19 cellular contexts compared by ENCODE assay signal in genomic region chr14:90576981-90577660, GRCh38.
DNase-seq lines count a peak whose midpoint lies in the region; ATAC-seq and TF ChIP-seq lines count a peak whose summit lies in the region.
"Had no signal": no experiment of that assay in that cellular context is flagged by ENCODE, and none has a peak within 500 bp of the region (broad histone marks: within the 10 kb centered on the region; RNA-seq: fewer than 3 reads in every experiment).

No MANE protein-coding gene starts in this region.

- H3K4me2 ChIP-seq in osteoblast (ENCODE audit: insufficient read depth, low read length) (peak overlapping the region; percentile 14), trophoblast cell (ENCODE audit: low read length) (no peak overlapping the region)
- H3K4me2 ChIP-seq: A549 had no signal

- peaks cover 9 to 63% (median 42%) of the 10 kb centered on the region in 9 donors for H3K4me1 ChIP-seq in heart right ventricle
- peaks cover 43 to 59% (median 55%) of the 10 kb centered on the region in 4 donors for H3K4me1 ChIP-seq in esophagus muscularis mucosa
- peaks cover 16% of the 10 kb centered on the region for H3K4me1 ChIP-seq in osteoblast (ENCODE audit: insufficient read depth, low read length)
- peaks cover 0 to 8% (median 0%) of the 10 kb centered on the region in 4 donors for H3K4me1 ChIP-seq in upper lobe of left lung
- peaks cover 0 to 2% of the 10 kb centered on the region in 2 experiments for H3K4me1 ChIP-seq in trophoblast cell (ENCODE audit: control insufficient read depth in 1 of 2, insufficient read depth in 2 of 2, low read length in 2 of 2)
- H3K4me1 ChIP-seq: A549 had no signal

- H4K20me1 ChIP-seq in osteoblast (ENCODE audit: insufficient read depth, low read length) = no peaks in the 10 kb centered on the region

- peaks cover 0 to 24% (median 0%) of the 10 kb centered on the region in 9 donors for H3K36me3 ChIP-seq in heart right ventricle
- H3K36me3 ChIP-seq in esophagus muscularis mucosa = peaks cover 0 to 24% (median 13%) of the 10 kb centered on the region in 4 donors
- no peaks in the 10 kb centered on the region for H3K36me3 ChIP-seq in osteoblast (ENCODE audit: insufficient read depth, low read length)
- peaks cover 0 to 15% (median 4%) of the 10 kb centered on the region in 4 donors for H3K36me3 ChIP-seq in upper lobe of left lung
- peaks cover 15 to 24% of the 10 kb centered on the region in 2 experiments for H3K36me3 ChIP-seq in trophoblast cell (ENCODE audit: control insufficient read depth in 1 of 2, insufficient read depth in 2 of 2, low read length in 2 of 2)
- H3K36me3 ChIP-seq: transverse colon had no signal

- no peak overlapping the region for H2BK12ac ChIP-seq in trophoblast cell (ENCODE audit: low read length)

- H3K27ac ChIP-seq in heart right ventricle (peak overlapping the region in 7 of 10 donors; percentile 30 to 82 (median 68)), esophagus muscularis mucosa (replicated peaks in 1 of 4) (peak overlapping the region; percentile 62 to 66 (median 64)), osteoblast (ENCODE audit: low read depth, low read length) (no peak overlapping the region), upper lobe of left lung (peak overlapping the region in 3 of 4 donors; percentile 14 to 65 (median 48)), trophoblast cell (ENCODE audit: low read depth, low read length) (no peak overlapping the region)
- H3K27ac ChIP-seq: A549, transverse colon had no signal

- no peak overlapping the region for H3K9ac ChIP-seq in trophoblast cell (ENCODE audit: low read length)

- H4K8ac ChIP-seq in trophoblast cell (ENCODE audit: low read depth, low read length) = no peak overlapping the region

- TF ChIP-seq CTCF in heart right ventricle (IDR thresholded peaks at IDR 0.05) (no peak), esophagus muscularis mucosa (IDR thresholded peaks at IDR 0.05) (no peak), osteoblast (IDR thresholded peaks at IDR 0.05; ENCODE audit: extremely low read depth, low read depth, low read length) (no peak), upper lobe of left lung (IDR thresholded peaks at IDR 0.05) (no peak)

- no peak overlapping the region for H4K91ac ChIP-seq in trophoblast cell (ENCODE audit: low read depth, low read length)

- H2BK120ac ChIP-seq in trophoblast cell (ENCODE audit: insufficient read depth, low read length, poor library complexity) = no peak overlapping the region

- H3K4me3 ChIP-seq in heart right ventricle (no peak overlapping the region), esophagus muscularis mucosa (no peak overlapping the region), osteoblast (ENCODE audit: insufficient read depth, low read length) (no peak overlapping the region), upper lobe of left lung (no peak overlapping the region), trophoblast cell (ENCODE audit: low read depth, low read length) (no peak overlapping the region)
- H3K4me3 ChIP-seq: A549, transverse colon had no signal

- H3K18ac ChIP-seq in trophoblast cell (ENCODE audit: low read length) = no peak overlapping the region

- DNase-seq in heart right ventricle = no peak
- no peak for DNase-seq in Right ventricle myocardium inferior (ENCODE audit: missing footprints)
- DNase-seq in esophagus muscularis mucosa (ENCODE audit: extremely low spot score) = no peak
- peak; percentile 55 for DNase-seq in osteoblast (ENCODE audit: insufficient read length, low spot score, missing footprints)
- peak in 1 of 2 donors; percentile 32 for DNase-seq in upper lobe of left lung
- no peak for DNase-seq in trophoblast cell
- no peak for DNase-seq in HCEC 1CT
- DNase-seq: activated CD4-positive, alpha-beta T cell treated with anti-CD3 and anti-CD28 coated beads for 4 hours; DND-41; erythroblast; NCI-H1694 treated with DMSO at 0.1 percent for 48 hours; NCI-H82; stimulated activated CD4-positive, alpha-beta T cell treated with anti-CD3 and anti-CD28 coated beads, Interleukin-4, amount 100 ng/mL, for 4 hours; stimulated activated naive CD8-positive, alpha-beta T cell treated with anti-CD3 and anti-CD28 coated beads, Interleukin-15, Interleukin-2, amounts not matched to agents 100 U/mL and 50 U/mL, for 24 hours; T-helper 1 cell; transverse colon had no signal

- H2AK5ac ChIP-seq in trophoblast cell (ENCODE audit: low read length) = no peak overlapping the region

- H3K9me3 ChIP-seq in heart right ventricle = no peaks in the 10 kb centered on the region
- H3K9me3 ChIP-seq in esophagus muscularis mucosa = no peaks in the 10 kb centered on the region
- no peaks in the 10 kb centered on the region for H3K9me3 ChIP-seq in osteoblast (ENCODE audit: low read depth, low read length)
- H3K9me3 ChIP-seq in upper lobe of left lung = no peaks in the 10 kb centered on the region
- no peaks in the 10 kb centered on the region for H3K9me3 ChIP-seq in trophoblast cell (ENCODE audit: insufficient read depth, low read depth, low read length)
- H3K9me3 ChIP-seq: A549, transverse colon had no signal

- no peak overlapping the region for H3K14ac ChIP-seq in trophoblast cell (ENCODE audit: low read length)

- H4K12ac ChIP-seq in trophoblast cell (ENCODE audit: low read depth, low read length) = no peak overlapping the region

- H2AFZ ChIP-seq in osteoblast (ENCODE audit: low read length) = peak overlapping the region; percentile 0
- H2AFZ ChIP-seq in trophoblast cell (ENCODE audit: insufficient read depth, low read length, poor library complexity) = no peak overlapping the region

- no peaks in the 10 kb centered on the region for H3K79me2 ChIP-seq in osteoblast (ENCODE audit: insufficient read depth, low read length)
- no peaks in the 10 kb centered on the region for H3K79me2 ChIP-seq in trophoblast cell (ENCODE audit: control insufficient read depth, insufficient read depth, low read length, poor library complexity)

- 94 to 97% methylated on average over 21 of the region's 21 CpGs for WGBS in heart right ventricle, 2 donors
- 78% methylated on average over 20 of the region's 21 CpGs for WGBS in esophagus muscularis mucosa
- WGBS in upper lobe of left lung, 2 donors = 90 to 92% methylated on average over 12 to 21 of the region's 21 CpGs
- no CpG with 5 or more reads among the region's 21 CpGs for WGBS in trophoblast cell (ENCODE audit: extremely low coverage, insufficient coverage, insufficient read length)

- H3K23ac ChIP-seq in trophoblast cell (ENCODE audit: low read length) = no peak overlapping the region

- no peak overlapping the region for H3K4ac ChIP-seq in trophoblast cell (ENCODE audit: low read depth, low read length)

- intact Hi-C loops in heart right ventricle (cut with DNase I) = no loop called here
- intact Hi-C loops in Right ventricle myocardium inferior (cut with DNase I) = no loop called here
- intact Hi-C loops in esophagus muscularis mucosa (cut with DNase I) = no loop called here

- TF ChIP-seq POLR2A in esophagus muscularis mucosa (IDR thresholded peaks at IDR 0.05; ENCODE audit: low read depth) (no peak), upper lobe of left lung (IDR thresholded peaks at IDR 0.05) (no peak)

- no peak for ATAC-seq in heart right ventricle
- no peak for ATAC-seq in Right ventricle myocardium inferior
- ATAC-seq in upper lobe of left lung (ENCODE audit: low FRiP score in 2 of 2) = peak in 1 of 2 donors; percentile 6
- no peak for ATAC-seq in GM18520 (IDR thresholded peaks at IDR 0.05; ENCODE audit: unreplicated experiment)
- ATAC-seq: activated CD8-positive, alpha-beta memory T cell treated with anti-CD3 and anti-CD28 coated beads, Interleukin-2, amount 10 ng/mL, durations not matched to agents 7 days and 5 days; stimulated activated naive CD8-positive, alpha-beta T cell treated with anti-CD3 and anti-CD28 coated beads, Interleukin-15, Interleukin-2, amounts not matched to agents 100 U/mL and 50 U/mL, for 24 hours had no signal

- H3K27me3 ChIP-seq in heart right ventricle = no peaks in the 10 kb centered on the region
- H3K27me3 ChIP-seq in esophagus muscularis mucosa = no peaks in the 10 kb centered on the region
- H3K27me3 ChIP-seq in osteoblast (ENCODE audit: insufficient read depth, low read length) = no peaks in the 10 kb centered on the region
- H3K27me3 ChIP-seq in upper lobe of left lung = no peaks in the 10 kb centered on the region
- H3K27me3 ChIP-seq in trophoblast cell (ENCODE audit: insufficient read depth, low read length) = no peaks in the 10 kb centered on the region
- H3K27me3 ChIP-seq: transverse colon had no signal

- TF ChIP-seq EP300 in esophagus muscularis mucosa (IDR thresholded peaks at IDR 0.05) (no peak), upper lobe of left lung (IDR thresholded peaks at IDR 0.05) (no peak)

- no peak overlapping the region for H2BK5ac ChIP-seq in trophoblast cell (ENCODE audit: low read depth, low read length, poor library complexity)

- no peaks in the 10 kb centered on the region for H3K79me1 ChIP-seq in trophoblast cell (ENCODE audit: low read length)

Comparison
In these comparisons a context has a peak if more than half of its experiments do, and no peak if none do; other contexts are left out.
1. H3K27ac ChIP-seq: peak in heart right ventricle (7 of 10), esophagus muscularis mucosa (4 of 4) and upper lobe of left lung (3 of 4); none in osteoblast (single experiment) and trophoblast cell (single experiment).